9 cellular contexts compared by ENCODE assay signal in genomic region chr19:8269724-8270123, GRCh38. TPM values are rescaled to one million over a fixed set of nuclear protein-coding genes. Genes with fewer than 3 reads are reported as not detected.
A peak's percentile ranks its signal among the peaks of the same experiment; 100 is the strongest.
DNase-seq lines count a peak whose midpoint lies in the region; ATAC-seq and TF ChIP-seq lines count a peak whose summit lies in the region.
"Had no signal": no experiment of that assay in that cellular context is flagged by ENCODE, and none has a peak within 500 bp of the region (broad histone marks: within the 10 kb centered on the region; RNA-seq: fewer than 3 reads in every experiment).

No MANE protein-coding gene starts in this region.

- POLR2A ChIA-PET in CD4-positive, alpha-beta T cell (lab: Charles Lee): interaction anchor here (0.6 kb wide), 1 partner anchor 51 kb away, joined by 3 read pairs; the partner anchor contains the start of gene NDUFA7
- POLR2A ChIA-PET in HCT116 (lab: Charles Lee): no interaction called here
- POLR2A ChIA-PET in naive thymus-derived CD4-positive, alpha-beta T cell (lab: Charles Lee): no interaction called here

- no peaks in the 10 kb centered on the region for H3K27me3 ChIP-seq in CD4-positive, alpha-beta T cell (ENCODE audit: control insufficient read depth, insufficient read depth, low read length)
- H3K27me3 ChIP-seq in HCT116 (ENCODE audit: insufficient read depth, low read length): no peaks in the 10 kb centered on the region
- H3K27me3 ChIP-seq in naive thymus-derived CD4-positive, alpha-beta T cell (ENCODE audit: control insufficient read depth in 2 of 2, insufficient read depth in 2 of 2, low read length in 2 of 2): no peaks in the 10 kb centered on the region
- no peaks in the 10 kb centered on the region for H3K27me3 ChIP-seq in uterus
- H3K27me3 ChIP-seq in SJCRH30: no peaks in the 10 kb centered on the region

- RAD21 ChIA-PET in HCT116 (lab: Charles Lee; ENCODE audit: low non-redundant PET in 1 of 2, low total read pairs in 2 of 2, uncharacterized antibody in 2 of 2, unreplicated experiment in 2 of 2): no interaction called here

- no peak for ATAC-seq in CD4-positive, alpha-beta T cell (ENCODE audit: poor library complexity)
- ATAC-seq in HCT116 (no peak), esophagus mucosa (no peak), Right ventricle myocardium inferior (no peak)
- ATAC-seq in activated naive CD4-positive, alpha-beta T cell treated with anti-CD3 and anti-CD28 coated beads, Interleukin-2, amount 50 U/mL, for 72 hours: no peak
- ATAC-seq in naive thymus-derived CD4-positive, alpha-beta T cell: no peak

- peak overlapping the region; percentile 36 for H3K27ac ChIP-seq in CD4-positive, alpha-beta T cell (ENCODE audit: low read depth, low read length)
- H3K27ac ChIP-seq in HCT116 (ENCODE audit: low read depth, low read length) (no peak overlapping the region), uterus (no peak overlapping the region), SJCRH30 (no peak overlapping the region)
- H3K27ac ChIP-seq in naive thymus-derived CD4-positive, alpha-beta T cell (ENCODE audit: low read depth, low read length): peak overlapping the region; percentile 88
- H3K27ac ChIP-seq: HL-60 had no signal

- no peaks in the 10 kb centered on the region for H3K27me3 Mint-ChIP-seq in CD4-positive, alpha-beta T cell
- H3K27me3 Mint-ChIP-seq in naive thymus-derived CD4-positive, alpha-beta T cell: no peaks in the 10 kb centered on the region

- CTCF ChIA-PET in CD4-positive, alpha-beta T cell (lab: Charles Lee): interaction anchor here (1.3 to 1.5 kb wide), 2 partner anchors 54 to 143 kb away, joined by 3 read pairs; partner anchors contain the start of gene MARCHF2
- CTCF ChIA-PET in HCT116 (lab: Charles Lee): no interaction called here
- CTCF ChIA-PET in naive thymus-derived CD4-positive, alpha-beta T cell (lab: Charles Lee): interaction anchor here (0.6 to 1.0 kb wide), 7 partner anchors 52 to 461 kb away, joined by 3 to 6 read pairs (median 3); partner anchors contain the start of genes NDUFA7 and RPS28

- H3K9ac ChIP-seq in HCT116 (ENCODE audit: low read length): no peak overlapping the region

- H3K36me3 ChIP-seq in HCT116 (ENCODE audit: control insufficient read depth in 1 of 2, insufficient read depth in 2 of 2, low read length in 2 of 2): no peaks in the 10 kb centered on the region
- H3K36me3 ChIP-seq in naive thymus-derived CD4-positive, alpha-beta T cell (ENCODE audit: control insufficient read depth in 2 of 3, insufficient read depth in 3 of 3, low read length in 3 of 3): no peaks in the 10 kb centered on the region
- no peaks in the 10 kb centered on the region for H3K36me3 ChIP-seq in uterus
- H3K36me3 ChIP-seq in SJCRH30: no peaks in the 10 kb centered on the region

- H3K9me3 ChIP-seq in CD4-positive, alpha-beta T cell (ENCODE audit: control insufficient read depth, low read length): no peaks in the 10 kb centered on the region
- H3K9me3 ChIP-seq in HCT116 (ENCODE audit: control insufficient read depth in 1 of 2, insufficient read depth in 1 of 2, low read depth in 1 of 2, low read length in 2 of 2): no peaks in the 10 kb centered on the region
- H3K9me3 ChIP-seq in naive thymus-derived CD4-positive, alpha-beta T cell (ENCODE audit: control insufficient read depth in 2 of 3, low read length in 3 of 3): no peaks in the 10 kb centered on the region
- no peaks in the 10 kb centered on the region for H3K9me3 ChIP-seq in uterus
- H3K9me3 ChIP-seq in SJCRH30 (replicated peaks): no peaks in the 10 kb centered on the region

- intact Hi-C loops in CD4-positive, alpha-beta T cell (cut with DNase I, micrococcal nuclease): no loop called here
- intact Hi-C loops in HCT116 (cut with micrococcal nuclease) (loop anchor here (10.0 kb wide), 1 partner anchor 305 kb away; the partner anchor contains the start of gene MYO1F), uterus (cut with DNase I; ENCODE audit: low total_unique reads) (no loop called here), Right ventricle myocardium inferior (cut with DNase I) (loop anchor here (5.0 to 10.0 kb wide), 2 partner anchors 38 to 245 kb away; partner anchors contain the start of genes CD320 and ZNF414)
- intact Hi-C loops in naive thymus-derived CD4-positive, alpha-beta T cell (cut with micrococcal nuclease): loop anchor here in 1 of 2 donors (5.0 kb wide), 5 partner anchors 73 to 327 kb away; partner anchors contain the start of genes KANK3 and TIMM44

- peak overlapping the region; percentile 85 for H2AFZ ChIP-seq in HCT116 (ENCODE audit: low read depth, low read length, poor library complexity, severe bottlenecking)

- no peaks in the 10 kb centered on the region for H3K9me3 Mint-ChIP-seq in CD4-positive, alpha-beta T cell
- H3K9me3 Mint-ChIP-seq in activated naive CD4-positive, alpha-beta T cell treated with anti-CD3 and anti-CD28 coated beads, Interleukin-2, amount 50 U/mL, for 72 hours: no peaks in the 10 kb centered on the region
- H3K9me3 Mint-ChIP-seq in naive thymus-derived CD4-positive, alpha-beta T cell: no peaks in the 10 kb centered on the region

- no peaks in the 10 kb centered on the region for H3K79me2 ChIP-seq in HCT116 (ENCODE audit: insufficient read depth, low read length)

- H3K4me2 ChIP-seq in HCT116 (ENCODE audit: low read length): peak overlapping the region; percentile 69

- peaks cover 16% of the 10 kb centered on the region for H3K4me1 Mint-ChIP-seq in CD4-positive, alpha-beta T cell (ENCODE audit: low read depth)
- peaks cover 7 to 25% (median 13%) of the 10 kb centered on the region in 7 donors for H3K4me1 Mint-ChIP-seq in naive thymus-derived CD4-positive, alpha-beta T cell

- no peak for TF ChIP-seq CTCF in CD4-positive, alpha-beta T cell (IDR thresholded peaks at IDR 0.05)
- TF ChIP-seq CTCF in HCT116 (IDR thresholded peaks at IDR 0.05 in 2 of 3, conservative IDR thresholded peaks at IDR 0.05 in 1 of 3; ENCODE audit: borderline replicate concordance in 1 of 3, insufficient read depth in 1 of 3, low read depth in 2 of 3, low read length in 2 of 3) (no peak), uterus (IDR thresholded peaks at IDR 0.05) (no peak)

- peak overlapping the region; percentile 94 for H3K4me3 Mint-ChIP-seq in CD4-positive, alpha-beta T cell
- H3K4me3 Mint-ChIP-seq in naive thymus-derived CD4-positive, alpha-beta T cell: peak overlapping the region; percentile 85 to 97 (median 93)

- H3K27ac Mint-ChIP-seq in CD4-positive, alpha-beta T cell: peak overlapping the region; percentile 86
- H3K27ac Mint-ChIP-seq in activated naive CD4-positive, alpha-beta T cell treated with anti-CD3 and anti-CD28 coated beads, Interleukin-2, amount 50 U/mL, for 72 hours: peak overlapping the region; percentile 87 to 88
- H3K27ac Mint-ChIP-seq in naive thymus-derived CD4-positive, alpha-beta T cell: peak overlapping the region; percentile 66 to 95 (median 93)

- no peaks in the 10 kb centered on the region for H3K9me2 ChIP-seq in HCT116 (ENCODE audit: insufficient read depth)

- H3K36me3 Mint-ChIP-seq in CD4-positive, alpha-beta T cell (ENCODE audit: low read depth): no peaks in the 10 kb centered on the region
- H3K36me3 Mint-ChIP-seq in activated naive CD4-positive, alpha-beta T cell treated with anti-CD3 and anti-CD28 coated beads, Interleukin-2, amount 50 U/mL, for 72 hours: no peaks in the 10 kb centered on the region
- H3K36me3 Mint-ChIP-seq in naive thymus-derived CD4-positive, alpha-beta T cell: peaks cover 0 to 3% (median 0%) of the 10 kb centered on the region in 5 donors

- H3K4me1 ChIP-seq in HCT116 (ENCODE audit: control insufficient read depth in 1 of 2, insufficient read depth in 2 of 2, low read length in 2 of 2) (peaks cover 0 to 13% of the 10 kb centered on the region in 2 experiments; a peak in 3 of 4 replicates), uterus (no peaks in the 10 kb centered on the region), SJCRH30 (no peaks in the 10 kb centered on the region)
- H3K4me1 ChIP-seq in naive thymus-derived CD4-positive, alpha-beta T cell (ENCODE audit: control insufficient read depth in 2 of 2, insufficient read depth in 2 of 2, low read length in 2 of 2): peaks cover 0 to 6% of the 10 kb centered on the region in 2 donors

- no peak overlapping the region for H3K4me3 ChIP-seq in HCT116 (replicated peaks in 1 of 2; ENCODE audit: low read depth in 1 of 2, low read length in 2 of 2)
- peak overlapping the region; percentile 98 for H3K4me3 ChIP-seq in naive thymus-derived CD4-positive, alpha-beta T cell (ENCODE audit: low read length)
- H3K4me3 ChIP-seq in uterus: no peak overlapping the region
- H3K4me3 ChIP-seq in SJCRH30: no peak overlapping the region

- no peaks in the 10 kb centered on the region for H4K20me1 ChIP-seq in HCT116 (ENCODE audit: insufficient read depth)

- no peak for TF ChIP-seq RAD21 in HCT116 (IDR thresholded peaks at IDR 0.05; ENCODE audit: low read depth)

- TF ChIP-seq POLR2A in HCT116 (IDR thresholded peaks at IDR 0.05; ENCODE audit: borderline replicate concordance, extremely low read depth, insufficient read depth, insufficient read length) (no peak), uterus (IDR thresholded peaks at IDR 0.05) (no peak)

- no TSS peak for BruUV-seq in HCT116 (replicated peaks; lab: Mats Ljungman, UMichigan)

- no peak for DNase-seq in CD4-positive, alpha-beta T cell
- DNase-seq in HCT116 (ENCODE audit: low read depth, low spot score) (no peak), uterus (no peak), SJCRH30 (no peak), Right ventricle myocardium inferior (ENCODE audit: missing footprints) (no peak)
- DNase-seq in activated naive CD4-positive, alpha-beta T cell treated with anti-CD3 and anti-CD28 coated beads, Interleukin-2, amount 50 U/mL, for 72 hours (ENCODE audit: low spot score in 2 of 2): no peak
- DNase-seq in naive thymus-derived CD4-positive, alpha-beta T cell: no peak

RNA-seq across cellular contexts. Expression of gene CD320, which starts 38.4 kb away (rescaled TPM):
- total RNA-seq in CD4-positive, alpha-beta T cell: 10 to 100 TPM; 17.1 to 17.6 TPM
- 86.2 TPM for total RNA-seq in HCT116 (2021; ENCODE audit: unreplicated experiment)
- 90.4 and 96.8 TPM in 2 replicates for polyA plus RNA-seq in HCT116 (2012)
- total RNA-seq in activated naive CD4-positive, alpha-beta T cell treated with anti-CD3 and anti-CD28 coated beads, Interleukin-2, amount 50 U/mL, for 72 hours: 10 to 100 TPM; 46.1 to 49.7 TPM
- 10 to 100 TPM; 20.5 to 52.0 (median 27.2) TPM for total RNA-seq in naive thymus-derived CD4-positive, alpha-beta T cell
- 10 to 100 TPM; 42.2 to 44.0 TPM for polyA plus RNA-seq in naive thymus-derived CD4-positive, alpha-beta T cell
- 10 to 100 TPM; 15.0 to 72.0 (median 26.2) TPM for total RNA-seq in uterus
- total RNA-seq in esophagus mucosa: 12.0 TPM
- total RNA-seq in SJCRH30 (2014; rRNA removed; shearing (Covaris generic)): 44.2 and 49.4 TPM in 2 replicates
- 32.9 TPM for total RNA-seq in Right ventricle myocardium inferior

RNA-seq across cellular contexts. Expression of gene NDUFA7, which starts 51.5 kb away (rescaled TPM):
- 10 to 100 TPM; 42.0 to 42.7 TPM for total RNA-seq in CD4-positive, alpha-beta T cell
- total RNA-seq in HCT116 (2021; ENCODE audit: unreplicated experiment): 86.9 TPM
- 126 and 168 TPM in 2 replicates for polyA plus RNA-seq in HCT116 (2012)
- 10 to 100 TPM; 54.5 to 73.1 TPM for total RNA-seq in activated naive CD4-positive, alpha-beta T cell treated with anti-CD3 and anti-CD28 coated beads, Interleukin-2, amount 50 U/mL, for 72 hours
- 10 to 100 TPM; 16.8 to 50.3 (median 30.0) TPM for total RNA-seq in naive thymus-derived CD4-positive, alpha-beta T cell
- 100 to 1,000 TPM; 108 to 121 TPM for polyA plus RNA-seq in naive thymus-derived CD4-positive, alpha-beta T cell
- 10 to 100 TPM in 1 of 4 donors, 1 to 10 TPM in 2, not detected in 1; 6.9 to 25.9 (median 8.8) TPM for total RNA-seq in uterus
- 52.2 TPM for total RNA-seq in esophagus mucosa
- total RNA-seq in SJCRH30 (2014; rRNA removed; shearing (Covaris generic)): 25.6 and 40.7 TPM in 2 replicates
- 129 TPM for total RNA-seq in Right ventricle myocardium inferior

RNA-seq across cellular contexts. Expression of gene RPS28, which starts 51.6 kb away (rescaled TPM):
- total RNA-seq in CD4-positive, alpha-beta T cell: 1,000 to 10,000 TPM; 3,333 to 3,342 TPM
- 2,379 TPM for total RNA-seq in HCT116 (2021; ENCODE audit: unreplicated experiment)
- polyA plus RNA-seq in HCT116 (2012): 2,859 and 3,193 TPM in 2 replicates
- 1,000 to 10,000 TPM; 2,643 to 2,829 TPM for total RNA-seq in activated naive CD4-positive, alpha-beta T cell treated with anti-CD3 and anti-CD28 coated beads, Interleukin-2, amount 50 U/mL, for 72 hours
- 1,000 to 10,000 TPM; 2,319 to 4,111 (median 3,327) TPM for total RNA-seq in naive thymus-derived CD4-positive, alpha-beta T cell
- polyA plus RNA-seq in naive thymus-derived CD4-positive, alpha-beta T cell: 1,000 to 10,000 TPM; 3,564 to 3,677 TPM
- total RNA-seq in uterus: 1,000 to 10,000 TPM in 1 of 4 donors, 100 to 1,000 TPM in 2, 10 to 100 TPM in 1; 44.1 to 1,410 (median 360) TPM
- 1,802 TPM for total RNA-seq in esophagus mucosa
- total RNA-seq in SJCRH30 (2014; rRNA removed; shearing (Covaris generic)): 651 and 901 TPM in 2 replicates
- total RNA-seq in Right ventricle myocardium inferior: 1,212 TPM

Comparison
In these comparisons a context has a peak if more than half of its experiments do, and no peak if none do; other contexts are left out.
1. H3K27ac ChIP-seq: peak in CD4-positive, alpha-beta T cell (single experiment) and naive thymus-derived CD4-positive, alpha-beta T cell (single experiment); none in HCT116 (single experiment), uterus (0 of 2) and SJCRH30 (single experiment).
2. intact Hi-C loops: an anchor here in HCT116 (10.0 kb wide) and Right ventricle myocardium inferior (5.0 to 10.0 kb wide); none called in CD4-positive, alpha-beta T cell and uterus.
3. Peak in every context shown above with its lines, with median percentiles within 50 percentile points of each other: H3K27ac Mint-ChIP-seq.